ENCODE assay signal across 8 cellular contexts in the genomic region with DNA sequence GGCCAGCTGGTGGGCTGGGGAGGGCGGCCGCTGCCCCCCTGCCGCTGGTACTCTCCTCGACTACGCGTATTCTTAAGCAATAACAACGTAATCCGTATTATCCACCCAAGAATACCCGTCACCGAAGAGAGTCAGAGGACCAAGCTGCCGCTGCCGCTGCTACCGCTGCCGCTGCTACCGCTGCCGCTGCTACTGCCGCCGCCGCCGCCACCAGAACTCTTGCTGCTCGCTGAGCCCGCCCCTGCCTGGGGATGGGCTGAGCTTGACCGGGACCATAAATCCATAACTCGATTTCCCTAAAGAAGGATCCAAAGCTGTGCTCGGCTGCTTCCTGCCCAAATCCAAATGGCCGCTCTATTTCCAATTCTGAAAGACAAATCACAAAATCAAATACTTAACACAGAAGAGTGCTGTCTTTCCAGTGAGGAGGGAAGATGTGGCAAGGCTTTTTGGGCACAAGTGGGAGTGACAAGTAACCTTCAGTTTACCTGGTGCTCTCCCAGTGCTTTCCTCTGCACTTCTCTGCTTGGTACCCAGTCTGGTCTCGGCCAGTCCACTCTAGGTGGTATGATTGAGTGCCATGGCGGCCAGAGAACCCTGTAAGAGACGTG.
A peak's percentile ranks its signal among the peaks of the same experiment; 100 is the strongest.
DNase-seq lines count a peak whose midpoint lies in the region; ATAC-seq and TF ChIP-seq lines count a peak whose summit lies in the region.

No MANE protein-coding gene starts in this region.

- H3K9me3 ChIP-seq in mesenchymal stem cell (ENCODE audit: control insufficient read depth, low read length): no peaks in the 10 kb centered on the region
- H3K9me3 ChIP-seq in Karpas-422 (ENCODE audit: low read length): no peaks in the 10 kb centered on the region

- H3K9me3 Mint-ChIP-seq in chondrocyte (ENCODE audit: low read depth): no peaks in the 10 kb centered on the region

- H3K4me1 ChIP-seq in mesenchymal stem cell (ENCODE audit: control insufficient read depth, insufficient read depth, low read depth, low read length): peaks cover 11% of the 10 kb centered on the region
- H3K4me1 ChIP-seq in Karpas-422 (ENCODE audit: low read length): no peaks in the 10 kb centered on the region; the same call in 1 of the 2 replicates

- no peak overlapping the region for H2BK5ac ChIP-seq in mesenchymal stem cell (ENCODE audit: low read depth, low read length, poor library complexity, severe bottlenecking)

- no peak overlapping the region for H3K14ac ChIP-seq in mesenchymal stem cell (ENCODE audit: low read length in 2 of 2)

- peak overlapping the region; percentile 85 to 87 for H3K4me3 ChIP-seq in mesenchymal stem cell (ENCODE audit: insufficient read depth in 1 of 2, low read depth in 1 of 2, low read length in 2 of 2)
- H3K4me3 ChIP-seq in Karpas-422 (ENCODE audit: low read length): no peak overlapping the region

- WGBS in mesenchymal stem cell: 6% methylated on average over 26 of the region's 29 CpGs

- H2BK15ac ChIP-seq in mesenchymal stem cell (ENCODE audit: low read depth, poor library complexity, severe bottlenecking): peak overlapping the region; percentile 30

- no peak for TF ChIP-seq CTCF in chondrocyte (IDR thresholded peaks at IDR 0.05)

- peak overlapping the region; percentile 86 for H3K4me2 ChIP-seq in mesenchymal stem cell (ENCODE audit: low read length, poor library complexity, severe bottlenecking)
- no peak overlapping the region for H3K4me2 ChIP-seq in Karpas-422 (ENCODE audit: low read depth, low read length, poor library complexity, severe bottlenecking)

- H3K36me3 Mint-ChIP-seq in chondrocyte (ENCODE audit: low read depth): no peaks in the 10 kb centered on the region

- H3K18ac ChIP-seq in mesenchymal stem cell (ENCODE audit: low read depth in 1 of 2, low read length in 2 of 2): peak overlapping the region in 1 of 2 experiments; percentile 87

- H2BK12ac ChIP-seq in mesenchymal stem cell (ENCODE audit: low read length in 2 of 2): peak overlapping the region in 1 of 2 experiments; percentile 37

- no peak overlapping the region for H2AK5ac ChIP-seq in mesenchymal stem cell (ENCODE audit: low read length, severe bottlenecking)

- H3K9me2 ChIP-seq in Karpas-422 (replicated peaks; ENCODE audit: insufficient read depth, low read length): no peaks in the 10 kb centered on the region

- peak overlapping the region; percentile 47 for H4K91ac ChIP-seq in mesenchymal stem cell (ENCODE audit: low read length)

- H2AFZ ChIP-seq in mesenchymal stem cell (ENCODE audit: low read depth, low read length) (peak overlapping the region; percentile 81), Karpas-422 (ENCODE audit: low read length) (no peak overlapping the region)

- H3K9ac ChIP-seq in mesenchymal stem cell (ENCODE audit: low read length): peak overlapping the region; percentile 83
- H3K9ac ChIP-seq in Karpas-422 (ENCODE audit: low read length): no peak overlapping the region

- ATAC-seq in HG02981 (IDR thresholded peaks at IDR 0.05; ENCODE audit: unreplicated experiment): no peak

- no peak overlapping the region for H3K23ac ChIP-seq in mesenchymal stem cell (ENCODE audit: low read length in 2 of 2)

- H3K27ac Mint-ChIP-seq in chondrocyte (ENCODE audit: unreplicated experiment): no peak overlapping the region

- no peaks in the 10 kb centered on the region for H3K79me1 ChIP-seq in mesenchymal stem cell (replicated peaks; ENCODE audit: low read length, poor library complexity, severe bottlenecking)

- H3K4ac ChIP-seq in mesenchymal stem cell (ENCODE audit: low read depth in 1 of 2, low read length in 2 of 2): no peak overlapping the region

- H3K27me3 Mint-ChIP-seq in chondrocyte (ENCODE audit: low read depth): peaks cover 14% of the 10 kb centered on the region

- H3K4me3 Mint-ChIP-seq in chondrocyte (ENCODE audit: unreplicated experiment): peak overlapping the region; percentile 84

- peaks cover 39% of the 10 kb centered on the region for H3K4me1 Mint-ChIP-seq in chondrocyte (ENCODE audit: low read depth)

- H2BK120ac ChIP-seq in mesenchymal stem cell (ENCODE audit: low read depth, low read length): no peak overlapping the region

- H3K27me3 ChIP-seq in mesenchymal stem cell (ENCODE audit: control insufficient read depth in 1 of 2, insufficient read depth in 1 of 2, low read length in 2 of 2): peaks cover 12 to 26% of the 10 kb centered on the region in 2 experiments
- no peaks in the 10 kb centered on the region for H3K27me3 ChIP-seq in Karpas-422 (ENCODE audit: low read length)

- H4K8ac ChIP-seq in mesenchymal stem cell (ENCODE audit: low read length): no peak overlapping the region

- H4K20me1 ChIP-seq in Karpas-422 (ENCODE audit: insufficient read depth, low read depth, low read length): no peaks in the 10 kb centered on the region

- H3K36me3 ChIP-seq in mesenchymal stem cell (ENCODE audit: control insufficient read depth in 1 of 2, insufficient read depth in 2 of 2, low read depth in 1 of 2, low read length in 2 of 2) (no peaks in the 10 kb centered on the region), Karpas-422 (ENCODE audit: insufficient read depth, low read length) (no peaks in the 10 kb centered on the region)

- no peaks in the 10 kb centered on the region for H3K79me2 ChIP-seq in Karpas-422 (ENCODE audit: low read length)

- DNase-seq in ELR (ENCODE audit: low read depth) (peak; percentile 75), NCI-H82 (lab: John Stamatoyannopoulos, UW) (peak; percentile 77), chondrocyte (ENCODE audit: low spot score) (no peak), mesenchymal stem cell (peak; percentile 51), Karpas-422 (no peak), GF-D8 (lab: John Stamatoyannopoulos, UW) (no peak), HUDEP-2 (lab: John Stamatoyannopoulos, UW; ENCODE audit: unreplicated experiment in 76 of 76) (no peak)

- no peak overlapping the region for H3K27ac ChIP-seq in mesenchymal stem cell (ENCODE audit: low read length, poor library complexity, severe bottlenecking)
- no peak overlapping the region for H3K27ac ChIP-seq in Karpas-422 (ENCODE audit: low read length)

Comparison
In these comparisons a context has a peak if more than half of its experiments do, and no peak if none do; other contexts are left out.
1. DNase-seq: peak in ELR (single experiment), NCI-H82 (single experiment) and mesenchymal stem cell (single experiment); none in chondrocyte (single experiment), Karpas-422 (single experiment), GF-D8 (single experiment) and HUDEP-2 (0 of 76).